ENCODE assay signal across 9 cellular contexts in genomic region chr11:119338946-119339580, GRCh38. TPM values are rescaled to one million over a fixed set of nuclear protein-coding genes. Genes with fewer than 3 reads are reported as not detected.
DNase-seq lines count a peak whose midpoint lies in the region; ATAC-seq and TF ChIP-seq lines count a peak whose summit lies in the region.
"Had no signal": no experiment of that assay in that cellular context is flagged by ENCODE, and none has a peak within 500 bp of the region (broad histone marks: within the 10 kb centered on the region; RNA-seq: fewer than 3 reads in every experiment).

No MANE protein-coding gene starts in this region.

- DNase-seq in activated naive CD4-positive, alpha-beta T cell treated with anti-CD3 and anti-CD28 coated beads, Interleukin-2, amount 50 U/mL, for 16 hours: no peak
- DNase-seq in upper lobe of left lung (no peak), activated gamma-delta T cell treated with Interleukin-2 at 50 U/mL for 16 hours (no peak), mesenteric fat pad (ENCODE audit: low spot score) (no peak)

- peaks cover 5% of the 10 kb centered on the region for H3K36me3 ChIP-seq in ectodermal cell (ENCODE audit: control insufficient read depth, insufficient read depth, low read length)
- peaks cover 2 to 3% of the 10 kb centered on the region in 2 donors for H3K36me3 ChIP-seq in mucosa of rectum (ENCODE audit: control insufficient read depth in 2 of 2, insufficient read depth in 2 of 2, low read length in 2 of 2)
- peaks cover 0 to 6% (median 1%) of the 10 kb centered on the region in 4 donors for H3K36me3 ChIP-seq in upper lobe of left lung

- no peak for TF ChIP-seq CTCF in upper lobe of left lung (IDR thresholded peaks at IDR 0.05)

- peak overlapping the region; percentile 14 to 55 for H3K9ac ChIP-seq in mucosa of rectum (ENCODE audit: low read depth in 1 of 2, low read length in 2 of 2)

- H3K9me3 ChIP-seq in ectodermal cell (ENCODE audit: control insufficient read depth, low read length) (no peaks in the 10 kb centered on the region), mucosa of rectum (ENCODE audit: control insufficient read depth in 2 of 2, low read length in 2 of 2) (no peaks in the 10 kb centered on the region), upper lobe of left lung (no peaks in the 10 kb centered on the region)

- H3K4me3 Mint-ChIP-seq in activated naive CD4-positive, alpha-beta T cell treated with anti-CD3 and anti-CD28 coated beads, Interleukin-2, amount 50 U/mL, for 24 hours: peak overlapping the region; percentile 70

- no peak for TF ChIP-seq EP300 in upper lobe of left lung (IDR thresholded peaks at IDR 0.05)

- H3K27ac Mint-ChIP-seq in activated naive CD4-positive, alpha-beta T cell treated with anti-CD3 and anti-CD28 coated beads, Interleukin-2, amount 50 U/mL, for 24 hours: peak overlapping the region; percentile 55

- no peak overlapping the region for H3K27ac ChIP-seq in ectodermal cell (ENCODE audit: insufficient read depth, low read depth, low read length, poor library complexity, severe bottlenecking)
- peak overlapping the region; percentile 78 to 80 for H3K27ac ChIP-seq in mucosa of rectum (ENCODE audit: low read depth in 2 of 2, low read length in 2 of 2)
- H3K27ac ChIP-seq in upper lobe of left lung: peak overlapping the region; percentile 91 to 96 (median 92)

- H3K4me3 ChIP-seq in ectodermal cell (ENCODE audit: insufficient read depth, low read depth, low read length) (peak overlapping the region; percentile 39), mucosa of rectum (ENCODE audit: low read length in 2 of 2) (peak overlapping the region; percentile 56 to 58), upper lobe of left lung (peak overlapping the region; percentile 8 to 65 (median 55))

- H3K36me3 Mint-ChIP-seq in activated naive CD4-positive, alpha-beta T cell treated with anti-CD3 and anti-CD28 coated beads, Interleukin-2, amount 50 U/mL, for 24 hours: peaks cover 3% of the 10 kb centered on the region

- H3K9me3 Mint-ChIP-seq in activated naive CD4-positive, alpha-beta T cell treated with anti-CD3 and anti-CD28 coated beads, Interleukin-2, amount 50 U/mL, for 24 hours: no peaks in the 10 kb centered on the region

- no peak for TF ChIP-seq POLR2A in upper lobe of left lung (IDR thresholded peaks at IDR 0.05)

- H3K27me3 ChIP-seq in ectodermal cell (ENCODE audit: control insufficient read depth, insufficient read depth, low read length, poor library complexity, severe bottlenecking) (peaks cover 40% of the 10 kb centered on the region), mucosa of rectum (ENCODE audit: control insufficient read depth in 2 of 2, insufficient read depth in 2 of 2, low read length in 2 of 2) (peaks cover 11 to 19% of the 10 kb centered on the region in 2 donors), upper lobe of left lung (peaks cover 0 to 17% (median 8%) of the 10 kb centered on the region in 4 donors)

- WGBS in ectodermal cell, 2 experiments: 64 to 67% methylated on average over 10 of the region's 10 CpGs
- WGBS in upper lobe of left lung, 2 donors: 14 to 59% methylated on average over 1 to 10 of the region's 10 CpGs

- peaks cover 50% of the 10 kb centered on the region for H3K4me1 Mint-ChIP-seq in activated naive CD4-positive, alpha-beta T cell treated with anti-CD3 and anti-CD28 coated beads, Interleukin-2, amount 50 U/mL, for 24 hours

- ATAC-seq in upper lobe of left lung (ENCODE audit: low FRiP score in 2 of 2): no peak
- ATAC-seq in GM18867 (IDR thresholded peaks at IDR 0.05; ENCODE audit: unreplicated experiment): no peak

- peaks cover 13% of the 10 kb centered on the region for H3K27me3 Mint-ChIP-seq in activated naive CD4-positive, alpha-beta T cell treated with anti-CD3 and anti-CD28 coated beads, Interleukin-2, amount 50 U/mL, for 24 hours

- H3K4me1 ChIP-seq in ectodermal cell (ENCODE audit: control insufficient read depth, insufficient read depth, low read length): peaks cover 45% of the 10 kb centered on the region
- peaks cover 28 to 30% of the 10 kb centered on the region in 2 donors for H3K4me1 ChIP-seq in mucosa of rectum (ENCODE audit: control insufficient read depth in 2 of 2, insufficient read depth in 2 of 2, low read length in 2 of 2)
- peaks cover 49 to 64% (median 57%) of the 10 kb centered on the region in 4 donors for H3K4me1 ChIP-seq in upper lobe of left lung

RNA-seq across cellular contexts. Expression of gene C1QTNF5, which starts 1.6 kb away (rescaled TPM):
- polyA plus RNA-seq in ectodermal cell (2013, experiment 1 of 4): 3.1 TPM
- polyA plus RNA-seq in ectodermal cell (2013, experiment 2 of 4): 3.4 TPM
- polyA plus RNA-seq in ectodermal cell (2013, experiment 3 of 4): 4.5 TPM
- 6.6 TPM for polyA plus RNA-seq in ectodermal cell (2013, experiment 4 of 4)
- total RNA-seq in upper lobe of left lung (10 to 100 TPM; 10.5 to 57.2 (median 26.4) TPM), mesenteric fat pad (52.9 TPM)
- polyA plus RNA-seq: keratinocyte had no signal

RNA-seq across cellular contexts. Expression of gene RNF26, which starts 4.7 kb away (rescaled TPM):
- polyA plus RNA-seq in ectodermal cell (2013, experiment 1 of 4): 66.9 TPM
- polyA plus RNA-seq in ectodermal cell (2013, experiment 2 of 4): 67.5 TPM
- polyA plus RNA-seq in ectodermal cell (2013, experiment 3 of 4): 65.3 TPM
- polyA plus RNA-seq in ectodermal cell (2013, experiment 4 of 4): 71.5 TPM
- total RNA-seq in upper lobe of left lung (10 to 100 TPM in 5 of 6 donors, 1 to 10 TPM in 1; 5.2 to 25.5 (median 14.8) TPM), mesenteric fat pad (20.6 TPM)

RNA-seq across cellular contexts. Expression of gene MFRP, which starts 7.4 kb away (rescaled TPM):
- polyA plus RNA-seq in ectodermal cell (2013, experiment 1 of 4): not detected
- 0.05 TPM for polyA plus RNA-seq in ectodermal cell (2013, experiment 2 of 4)
- polyA plus RNA-seq in ectodermal cell (2013, experiment 3 of 4): not detected
- not detected for polyA plus RNA-seq in ectodermal cell (2013, experiment 4 of 4)
- not detected for total RNA-seq in upper lobe of left lung
- not detected for total RNA-seq in mesenteric fat pad
- polyA plus RNA-seq: keratinocyte had no signal

RNA-seq across cellular contexts. Expression of gene MCAM, which starts 22.1 kb away (rescaled TPM):
- polyA plus RNA-seq in ectodermal cell (2013, experiment 1 of 4): 22.8 TPM
- 36.1 TPM for polyA plus RNA-seq in ectodermal cell (2013, experiment 2 of 4)
- polyA plus RNA-seq in ectodermal cell (2013, experiment 3 of 4): 21.1 TPM
- 23.8 TPM for polyA plus RNA-seq in ectodermal cell (2013, experiment 4 of 4)
- total RNA-seq in upper lobe of left lung (100 to 1,000 TPM in 3 of 6 donors, 10 to 100 TPM in 3; 39.8 to 222 (median 76.5) TPM), mesenteric fat pad (550 TPM)

RNA-seq across cellular contexts. Expression of gene USP2, which starts 42.4 kb away (rescaled TPM):
- polyA plus RNA-seq in ectodermal cell (2013, experiment 1 of 4): 6.7 TPM
- polyA plus RNA-seq in ectodermal cell (2013, experiment 2 of 4): 7.9 TPM
- 5.2 TPM for polyA plus RNA-seq in ectodermal cell (2013, experiment 3 of 4)
- 4.1 TPM for polyA plus RNA-seq in ectodermal cell (2013, experiment 4 of 4)
- total RNA-seq in upper lobe of left lung (1 to 10 TPM; 1.7 to 5.0 (median 3.0) TPM), mesenteric fat pad (4.2 TPM)
